Comparison of ENCODE assay signal across 1 cellular context in the genomic region with DNA sequence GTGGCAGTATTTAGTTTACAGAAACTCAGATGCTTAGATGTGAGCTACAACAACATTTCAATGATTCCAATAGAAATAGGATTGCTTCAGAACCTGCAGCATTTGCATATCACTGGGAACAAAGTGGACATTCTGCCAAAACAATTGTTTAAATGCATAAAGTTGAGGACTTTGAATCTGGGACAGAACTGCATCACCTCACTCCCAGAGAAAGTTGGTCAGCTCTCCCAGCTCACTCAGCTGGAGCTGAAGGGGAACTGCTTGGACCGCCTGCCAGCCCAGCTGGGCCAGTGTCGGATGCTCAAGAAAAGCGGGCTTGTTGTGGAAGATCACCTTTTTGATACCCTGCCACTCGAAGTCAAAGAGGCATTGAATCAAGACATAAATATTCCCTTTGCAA.
TF ChIP-seq lines count a peak whose summit lies in the region.

No MANE protein-coding gene starts in this region.

TF ChIP-seq in HepG2, 621 proteins besides CTCF, POLR2A, EP300 and RAD21 (continued from another document):
- TF ChIP-seq ZNF782 (CRISPR knock-in tag; IDR thresholded peaks at IDR 0.05; ENCODE audit: borderline replicate concordance): no peak
- TF ChIP-seq GLI4 (CRISPR knock-in tag; IDR thresholded peaks at IDR 0.05; ENCODE audit: borderline replicate concordance): no peak
- no peak for TF ChIP-seq ZEB1 (IDR thresholded peaks at IDR 0.05; ENCODE audit: insufficient replicate concordance, low read depth)
- no peak for TF ChIP-seq ZFP1 (CRISPR knock-in tag; IDR thresholded peaks at IDR 0.05)
- no peak for TF ChIP-seq POLR2G (IDR thresholded peaks at IDR 0.05; ENCODE audit: low read depth, low read length)
- no peak for TF ChIP-seq ZSCAN22 (CRISPR knock-in tag; IDR thresholded peaks at IDR 0.05)
